8 cellular contexts compared by ENCODE assay signal in genomic region chr3:136196401-136197158, GRCh38. TPM values are rescaled to one million over a fixed set of nuclear protein-coding genes. Genes with fewer than 3 reads are reported as not detected.
A peak's percentile ranks its signal among the peaks of the same experiment; 100 is the strongest.
DNase-seq lines count a peak whose midpoint lies in the region; ATAC-seq and TF ChIP-seq lines count a peak whose summit lies in the region.

No MANE protein-coding gene starts in this region.

- peak overlapping the region; percentile 93 for H3K4me3 ChIP-seq in upper lobe of right lung

- H3K4me1 ChIP-seq in upper lobe of right lung, result peaks cover 19% of the 10 kb centered on the region

- no peaks in the 10 kb centered on the region for H3K9me3 ChIP-seq in upper lobe of right lung

- peak; percentile 81 for TF ChIP-seq POLR2A in GM15510 (IDR thresholded peaks at IDR 0.05; ENCODE audit: borderline replicate concordance, extremely low read depth, insufficient read length)

- H3K36me3 ChIP-seq in upper lobe of right lung, result no peaks in the 10 kb centered on the region

- no peaks in the 10 kb centered on the region for H3K27me3 ChIP-seq in upper lobe of right lung

- peak overlapping the region; percentile 100 for H3K27ac ChIP-seq in upper lobe of right lung

- intact Hi-C loops in left cardiac atrium (cut with DNase I), result loop anchor here in 1 of 2 donors (1.0 to 10.0 kb wide), 3 partner anchors 52 to 114 kb away; partner anchors contain the start of gene PCCB
- intact Hi-C loops in posterior vena cava (cut with DNase I), result loop anchor here (5.0 to 10.0 kb wide), 2 partner anchors 48 to 556 kb away; partner anchors contain the start of gene STAG1 (in 1 of the 2)
- intact Hi-C loops in upper lobe of right lung (cut with DNase I), result no loop called here

- no peak for TF ChIP-seq CTCF in upper lobe of right lung (IDR thresholded peaks at IDR 0.05)

- DNase-seq in NCI-H146 treated with DMSO at 0.1 percent for 48 hours (lab: John Stamatoyannopoulos, UW; ENCODE audit: unreplicated experiment) (peak; percentile 100), T-helper 1 cell (peak; percentile 94 to 99 (median 96)), amniotic stem cell (lab: John Stamatoyannopoulos, UW) (peak; percentile 99), left cardiac atrium (peak; percentile 99), posterior vena cava (ENCODE audit: low spot score) (peak; percentile 100), upper lobe of right lung (peak; percentile 100)

- ATAC-seq in HG02884 (IDR thresholded peaks at IDR 0.05; ENCODE audit: unreplicated experiment), result peak; percentile 61
- ATAC-seq in left cardiac atrium, result peak; percentile 87 to 92
- peak; percentile 89 for ATAC-seq in upper lobe of right lung

RNA-seq across cellular contexts. Expression of gene MSL2, which starts 0.4 kb away (rescaled TPM):
- 10 to 100 TPM; 19.0 to 21.6 TPM for total RNA-seq in left cardiac atrium
- total RNA-seq in posterior vena cava, result 10 to 100 TPM; 22.8 to 23.0 TPM
- 30.2 TPM for total RNA-seq in upper lobe of right lung

RNA-seq across cellular contexts. Expression of gene PCCB, which starts 53.6 kb away (rescaled TPM):
- total RNA-seq in left cardiac atrium (10 to 100 TPM; 67.7 to 70.8 TPM), posterior vena cava (10 to 100 TPM; 22.3 to 23.7 TPM), upper lobe of right lung (32.6 TPM)

Comparison
In these comparisons a context has a peak if more than half of its experiments do, and no peak if none do; other contexts are left out.
1. Peak in every context shown above with its lines: DNase-seq, ATAC-seq, H3K4me3 ChIP-seq and H3K27ac ChIP-seq.